In the genomic region with DNA sequence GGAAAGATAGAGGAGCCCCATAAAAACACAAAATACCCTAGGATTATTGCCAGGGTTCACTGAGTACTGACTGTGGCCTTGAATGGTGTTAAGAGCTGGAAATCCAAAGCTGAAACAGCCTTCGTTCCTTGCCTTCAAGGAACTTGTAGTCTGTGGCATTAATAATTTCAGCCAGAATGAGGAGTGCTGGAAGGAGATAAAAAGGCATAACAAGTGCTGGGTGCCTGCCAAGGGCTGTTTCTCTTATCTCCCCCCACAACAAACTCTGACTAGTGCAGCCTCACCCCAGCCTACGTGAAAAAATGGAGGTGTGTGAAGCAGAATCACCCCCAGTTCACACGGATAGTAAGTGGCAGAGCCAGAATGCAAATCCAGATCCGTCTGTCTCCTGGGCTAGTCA, we compare ENCODE assay signal across 20 cellular contexts.
"Had no signal": no experiment of that assay in that cellular context is flagged by ENCODE, and none has a peak within 500 bp of the region (broad histone marks: within the 10 kb centered on the region; RNA-seq: fewer than 3 reads in every experiment).

No MANE protein-coding gene starts in this region.

- DNase-seq: activated CD4-positive, alpha-beta memory T cell treated with anti-CD3 and anti-CD28 coated beads for 36 hours; activated effector memory CD4-positive, alpha-beta T cell treated with Interleukin-2 at 50 U/mL for 16 hours; activated naive CD4-positive, alpha-beta T cell treated with anti-CD3 and anti-CD28 coated beads, Interleukin-2, amount 50 U/mL, for 16 hours; activated T-cell treated with anti-CD3 and anti-CD28 coated beads, Interleukin-2, amount 50 U/mL, for 24 hours; body of pancreas; effector CD8-positive, alpha-beta T cell; mesendoderm; occipital lobe; psoas muscle; right lobe of liver; stimulated activated CD4-positive, alpha-beta T cell treated with anti-CD3 and anti-CD28 coated beads, Interleukin-12 subunit alpha, Interleukin-12 subunit beta, amount 100 ng/mL, for 4 hours; stimulated activated CD4-positive, alpha-beta T cell treated with anti-CD3 and anti-CD28 coated beads, Interleukin-2, amount 100 ng/mL, for 24 hours; stomach; SW 1271 had no signal

- H3K27ac ChIP-seq: adrenal gland, body of pancreas, hepatocyte, psoas muscle, right lobe of liver, stomach, thoracic aorta, VCaP had no signal

- ATAC-seq: body of pancreas; natural killer cell treated with Interleukin-12 subunit alpha and Interleukin-12 subunit beta and Interleukin-15 and Interleukin-18, amount 100 ng/mL, for 72 hours had no signal

- H3K9me3 ChIP-seq: adrenal gland, body of pancreas, psoas muscle, right lobe of liver, stomach, thoracic aorta had no signal

- H3K4me1 Mint-ChIP-seq: central memory CD8-positive, alpha-beta T cell had no signal

- H3K36me3 ChIP-seq: adrenal gland, right lobe of liver, stomach, thoracic aorta had no signal

- H3K9me3 Mint-ChIP-seq: activated CD4-positive, alpha-beta memory T cell treated with anti-CD3 and anti-CD28 coated beads for 36 hours; activated T-cell treated with anti-CD3 and anti-CD28 coated beads, Interleukin-2, amount 50 U/mL, for 24 hours; central memory CD8-positive, alpha-beta T cell; natural killer cell treated with Interleukin-12 subunit alpha and Interleukin-12 subunit beta and Interleukin-15 and Interleukin-18, amount 100 ng/mL, for 72 hours had no signal

- H3K4me3 ChIP-seq: adrenal gland, body of pancreas, hepatocyte, psoas muscle, right lobe of liver, stomach, thoracic aorta had no signal

- H3K36me3 Mint-ChIP-seq: activated CD4-positive, alpha-beta memory T cell treated with anti-CD3 and anti-CD28 coated beads for 36 hours; natural killer cell treated with Interleukin-12 subunit alpha and Interleukin-12 subunit beta and Interleukin-15 and Interleukin-18, amount 100 ng/mL, for 72 hours had no signal

- H3K27me3 Mint-ChIP-seq: activated CD4-positive, alpha-beta memory T cell treated with anti-CD3 and anti-CD28 coated beads for 36 hours; activated T-cell treated with anti-CD3 and anti-CD28 coated beads, Interleukin-2, amount 50 U/mL, for 24 hours had no signal

- H3K27me3 ChIP-seq: adrenal gland, hepatocyte, right lobe of liver, stomach had no signal

- H3K4me1 ChIP-seq: adrenal gland, psoas muscle, right lobe of liver had no signal

- H3K4me3 Mint-ChIP-seq: activated CD4-positive, alpha-beta memory T cell treated with anti-CD3 and anti-CD28 coated beads for 36 hours; activated T-cell treated with anti-CD3 and anti-CD28 coated beads, Interleukin-2, amount 50 U/mL, for 24 hours; central memory CD8-positive, alpha-beta T cell; natural killer cell treated with Interleukin-12 subunit alpha and Interleukin-12 subunit beta and Interleukin-15 and Interleukin-18, amount 100 ng/mL, for 72 hours had no signal

- H3K27ac Mint-ChIP-seq: activated CD4-positive, alpha-beta memory T cell treated with anti-CD3 and anti-CD28 coated beads for 36 hours; activated T-cell treated with anti-CD3 and anti-CD28 coated beads, Interleukin-2, amount 50 U/mL, for 24 hours; natural killer cell treated with Interleukin-12 subunit alpha and Interleukin-12 subunit beta and Interleukin-15 and Interleukin-18, amount 100 ng/mL, for 72 hours had no signal
